ENCODE assay signal across 29 cellular contexts in the genomic region with DNA sequence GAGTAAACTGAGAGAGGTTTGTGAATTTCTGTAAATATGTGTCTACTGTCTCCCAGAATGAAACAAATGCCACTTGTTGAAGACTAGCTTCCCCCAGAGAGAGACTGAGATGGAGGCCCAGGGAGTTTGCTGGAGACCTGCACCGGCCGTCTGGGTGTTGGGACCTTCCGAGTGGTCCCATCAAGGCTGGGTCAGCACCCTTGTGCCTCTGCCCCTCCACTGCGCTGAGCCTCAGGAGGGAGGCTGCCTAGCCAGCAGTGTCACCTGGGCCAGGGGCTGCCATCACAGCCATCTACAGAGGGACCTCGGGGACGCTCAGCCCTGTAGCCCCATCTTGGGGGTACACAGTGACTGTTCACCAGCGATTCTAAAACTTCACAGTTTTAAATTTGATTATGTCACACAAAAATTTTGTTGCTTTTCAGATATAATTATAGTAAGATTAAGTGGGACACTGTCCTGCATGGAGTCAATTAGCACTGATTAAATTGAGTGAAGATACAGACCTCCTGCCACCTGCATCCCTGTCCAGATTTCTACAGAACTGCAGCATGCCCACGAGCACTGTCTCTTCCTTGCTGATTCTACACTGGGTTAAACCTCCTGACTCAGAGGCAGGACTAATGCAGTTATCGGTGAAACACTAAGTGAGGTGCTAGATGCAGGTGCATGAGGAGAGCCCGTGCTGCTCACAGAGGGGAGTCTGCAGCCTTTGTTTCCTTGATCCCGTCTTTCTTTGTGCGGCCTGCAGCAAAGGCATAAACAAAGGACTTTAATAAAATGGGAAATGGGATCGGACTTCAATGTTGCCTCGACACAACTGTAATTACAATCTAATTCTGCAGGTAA. TPM values are rescaled to one million over a fixed set of nuclear protein-coding genes. Genes with fewer than 3 reads are reported as not detected.
A peak's percentile ranks its signal among the peaks of the same experiment; 100 is the strongest.
DNase-seq lines count a peak whose midpoint lies in the region; ATAC-seq and TF ChIP-seq lines count a peak whose summit lies in the region.
"Had no signal": no experiment of that assay in that cellular context is flagged by ENCODE, and none has a peak within 500 bp of the region (broad histone marks: within the 10 kb centered on the region; RNA-seq: fewer than 3 reads in every experiment).

No MANE protein-coding gene starts in this region.

- no peaks in the 10 kb centered on the region for H3F3A ChIP-seq in SK-N-SH (replicated peaks; ENCODE audit: insufficient read depth)

- TF ChIP-seq EP300 in SK-N-SH (IDR thresholded peaks at IDR 0.05; ENCODE audit: borderline replicate concordance in 1 of 2, low read depth in 1 of 2, low read length in 1 of 2) = peak in 1 of 2 experiments; percentile 83; a peak in 1 of 4 replicates

- TF ChIP-seq RAD21 in SK-N-SH (IDR thresholded peaks at IDR 0.05; ENCODE audit: low read length) = peak; percentile 37; the same call in 1 of the 2 replicates

- H2AFZ ChIP-seq in SK-N-SH (ENCODE audit: low read depth) = no peak overlapping the region

- no peaks in the 10 kb centered on the region; the same call in 1 of the 2 replicates for H3K9me2 ChIP-seq in SK-N-SH

- H3K9ac ChIP-seq in SK-N-SH = no peak overlapping the region

- ATAC-seq in GM18517 (IDR thresholded peaks at IDR 0.05; ENCODE audit: unreplicated experiment) (no peak), GM18505 (IDR thresholded peaks at IDR 0.05; ENCODE audit: unreplicated experiment) (no peak)
- ATAC-seq: activated T-helper 17 cell treated with anti-CD3 and anti-CD28 coated beads, Interleukin-2, amount 50 U/mL, for 72 hours; body of pancreas; gastrocnemius medialis; HepG2; mucosa of descending colon; natural killer cell treated with Interleukin-12 subunit alpha and Interleukin-12 subunit beta and Interleukin-15 and Interleukin-18, amount 100 ng/mL, for 72 hours; PC-3; T-helper 17 cell had no signal

- TF ChIP-seq CTCF in SK-N-SH (IDR thresholded peaks at IDR 0.05) = no peak
- TF ChIP-seq CTCF in dorsolateral prefrontal cortex (IDR thresholded peaks at IDR 0.05 in 54 of 56, conservative IDR thresholded peaks at IDR 0.05 in 2 of 56; ENCODE audit: low read depth in 1 of 56, partially characterized antibody in 56 of 56) = no peak

- H3K4me3 ChIP-seq in SK-N-SH (ENCODE audit: low read depth in 2 of 2, low read length in 1 of 2) (no peak overlapping the region), dorsolateral prefrontal cortex (no peak overlapping the region)
- H3K4me3 ChIP-seq: adrenal gland, body of pancreas, gastrocnemius medialis, lower lobe of right lung, mucosa of descending colon, ovary, SK-N-MC, skin epidermis, suprapubic skin had no signal

- no peak overlapping the region for H3K4me2 ChIP-seq in SK-N-SH

- peak overlapping the region in 1 of 2 experiments; percentile 96; a peak in 2 of 4 replicates for H3K27ac ChIP-seq in SK-N-SH (ENCODE audit: low read depth in 2 of 2, low read length in 1 of 2)
- H3K27ac ChIP-seq in dorsolateral prefrontal cortex = no peak overlapping the region
- H3K27ac ChIP-seq: adrenal gland, body of pancreas, gastrocnemius medialis, lower lobe of right lung, ovary, SK-N-MC, skin epidermis, suprapubic skin had no signal

- intact Hi-C loops in dorsolateral prefrontal cortex (cut with DNase I) = no loop called here

- no peaks in the 10 kb centered on the region; the same call in 1 of the 2 replicates for H3K9me3 ChIP-seq in SK-N-SH
- H3K9me3 ChIP-seq: body of pancreas, gastrocnemius medialis, lower lobe of right lung, mucosa of descending colon, ovary, suprapubic skin had no signal

- WGBS in SK-N-SH (ENCODE audit: low lambda C conversion rate) = 39% methylated on average over 13 of the region's 14 CpGs

- no peak for TF ChIP-seq POLR2A in GM18505 (IDR thresholded peaks at IDR 0.05; ENCODE audit: borderline replicate concordance, extremely low read depth, insufficient read depth, insufficient read length)

- H3K4me1 ChIP-seq in SK-N-SH (ENCODE audit: control insufficient read depth in 1 of 2, insufficient read depth in 2 of 2, low read depth in 1 of 2, low read length in 1 of 2) = peaks cover 0 to 48% of the 10 kb centered on the region in 2 experiments; a peak in 2 of 4 replicates
- H3K4me1 ChIP-seq: adrenal gland, body of pancreas, gastrocnemius medialis, lower lobe of right lung, suprapubic skin had no signal

- no peaks in the 10 kb centered on the region for H3K36me3 ChIP-seq in SK-N-SH (replicated peaks in 1 of 2; ENCODE audit: control insufficient read depth in 1 of 2, insufficient read depth in 2 of 2, low read length in 1 of 2)
- H3K36me3 ChIP-seq: adrenal gland, gastrocnemius medialis, lower lobe of right lung, ovary, suprapubic skin had no signal

- no peaks in the 10 kb centered on the region for H3K79me2 ChIP-seq in SK-N-SH (ENCODE audit: insufficient read depth)

- no peaks in the 10 kb centered on the region for H4K20me1 ChIP-seq in SK-N-SH (ENCODE audit: insufficient read depth)

- DNase-seq in COR-L47 (lab: John Stamatoyannopoulos, UW) (peak; percentile 42), NCI-H146 (lab: John Stamatoyannopoulos, UW) (peak; percentile 81), SK-N-SH (peak; percentile 64), mucosa of gallbladder (ENCODE audit: low spot score) (peak; percentile 6), dorsolateral prefrontal cortex (no peak)
- DNase-seq: activated CD4-positive, CD25-positive, alpha-beta regulatory T cell; activated naive CD4-positive, alpha-beta T cell treated with anti-CD3 and anti-CD28 coated beads, Interleukin-2, amount 10 ng/mL, durations not matched to agents 7 days and 5 days; body of pancreas; CD4-positive, alpha-beta memory T cell; gastrocnemius medialis; HCEC 1CT; Karpas-422; lower lobe of right lung; mucosa of descending colon; NCI-H2171 treated with DMSO at 0.1 percent for 48 hours; NCI-H524 treated with DMSO at 0.1 percent for 48 hours; ovary; PC-3; stimulated activated naive CD4-positive, alpha-beta T cell treated with Interleukin-2 at 50 U/mL for 16 hours; T-helper 17 cell had no signal

- POLR2A ChIA-PET in SK-N-SH (lab: Yijun Ruan, JAX) = no interaction called here

- CTCF ChIA-PET in SK-N-SH (lab: Yijun Ruan, JAX) = interaction anchor here (0.6 to 5.9 kb wide), 9 partner anchors 9 to 529 kb away, joined by 3 to 39 read pairs (median 4); no protein-coding TSS in a partner anchor

- no peaks in the 10 kb centered on the region for H3K27me3 ChIP-seq in SK-N-SH (ENCODE audit: insufficient read depth)
- H3K27me3 ChIP-seq in dorsolateral prefrontal cortex = no peaks in the 10 kb centered on the region
- H3K27me3 ChIP-seq: adrenal gland, body of pancreas, gastrocnemius medialis, ovary, suprapubic skin had no signal

TF ChIP-seq in SK-N-SH, 30 proteins besides CTCF, POLR2A, EP300 and RAD21:
- TF ChIP-seq, protein P1, sequence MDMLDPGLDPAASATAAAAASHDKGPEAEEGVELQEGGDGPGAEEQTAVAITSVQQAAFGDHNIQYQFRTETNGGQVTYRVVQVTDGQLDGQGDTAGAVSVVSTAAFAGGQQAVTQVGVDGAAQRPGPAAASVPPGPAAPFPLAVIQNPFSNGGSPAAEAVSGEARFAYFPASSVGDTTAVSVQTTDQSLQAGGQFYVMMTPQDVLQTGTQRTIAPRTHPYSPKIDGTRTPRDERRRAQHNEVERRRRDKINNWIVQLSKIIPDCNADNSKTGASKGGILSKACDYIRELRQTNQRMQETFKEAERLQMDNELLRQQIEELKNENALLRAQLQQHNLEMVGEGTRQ (IDR thresholded peaks at IDR 0.05; ENCODE audit: borderline replicate concordance, low read depth, low read length) = no peak
- TF ChIP-seq FOSL2 (IDR thresholded peaks at IDR 0.05; ENCODE audit: borderline replicate concordance, low read depth) (no peak), MXI1 (IDR thresholded peaks at IDR 0.05; ENCODE audit: low read depth, low read length) (peak; percentile 44; the same call in 1 of the 2 replicates), GABPA (IDR thresholded peaks at IDR 0.05; ENCODE audit: low read depth) (no peak), RCOR1 (IDR thresholded peaks at IDR 0.05; ENCODE audit: low read length) (peak; percentile 87), FOXJ3 (CRISPR knock-in tag; IDR thresholded peaks at IDR 0.05) (peak; percentile 51; the same call in 1 of the 2 replicates), CHD2 (IDR thresholded peaks at IDR 0.05; ENCODE audit: low read length, partially characterized antibody) (peak; percentile 81), GATA2 (CRISPR knock-in tag; IDR thresholded peaks at IDR 0.05) (peak; percentile 35; the same call in 1 of the 2 replicates)
- TF ChIP-seq, protein P2, sequence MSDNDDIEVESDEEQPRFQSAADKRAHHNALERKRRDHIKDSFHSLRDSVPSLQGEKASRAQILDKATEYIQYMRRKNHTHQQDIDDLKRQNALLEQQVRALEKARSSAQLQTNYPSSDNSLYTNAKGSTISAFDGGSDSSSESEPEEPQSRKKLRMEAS (IDR thresholded peaks at IDR 0.05; ENCODE audit: low read depth) = no peak
- TF ChIP-seq, protein P3, sequence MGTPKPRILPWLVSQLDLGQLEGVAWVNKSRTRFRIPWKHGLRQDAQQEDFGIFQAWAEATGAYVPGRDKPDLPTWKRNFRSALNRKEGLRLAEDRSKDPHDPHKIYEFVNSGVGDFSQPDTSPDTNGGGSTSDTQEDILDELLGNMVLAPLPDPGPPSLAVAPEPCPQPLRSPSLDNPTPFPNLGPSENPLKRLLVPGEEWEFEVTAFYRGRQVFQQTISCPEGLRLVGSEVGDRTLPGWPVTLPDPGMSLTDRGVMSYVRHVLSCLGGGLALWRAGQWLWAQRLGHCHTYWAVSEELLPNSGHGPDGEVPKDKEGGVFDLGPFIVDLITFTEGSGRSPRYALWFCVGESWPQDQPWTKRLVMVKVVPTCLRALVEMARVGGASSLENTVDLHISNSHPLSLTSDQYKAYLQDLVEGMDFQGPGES (IDR thresholded peaks at IDR 0.05; ENCODE audit: low read depth, low read length) = no peak

RNA-seq across cellular contexts. Expression of a gene that starts 50.5 kb away (rescaled TPM):
- polyA plus RNA-seq in SK-N-SH (2012; rRNA removed) = 28.9 and 29.3 TPM in 2 replicates
- 28.5 and 44.5 TPM in 2 replicates for polyA plus RNA-seq in SK-N-SH (2012; cell fraction: cytosol; rRNA removed)
- polyA plus RNA-seq in SK-N-SH (2012; cell fraction: nucleus; rRNA removed) = 35.6 and 46.8 TPM in 2 replicates
- total RNA-seq in mucosa of gallbladder (18.6 TPM), dorsolateral prefrontal cortex (10 to 100 TPM in 118 of 120 experiments, 1 to 10 TPM in 2; 7.8 to 32.4 (median 21.4) TPM)

Comparison
In these comparisons a context has a peak if more than half of its experiments do, and no peak if none do; other contexts are left out.
1. DNase-seq: peak in COR-L47 (single experiment), NCI-H146 (single experiment), SK-N-SH (single experiment) and mucosa of gallbladder (single experiment); none in dorsolateral prefrontal cortex (0 of 10).